Comparison of ENCODE assay signal across 8 cellular contexts in the genomic region with DNA sequence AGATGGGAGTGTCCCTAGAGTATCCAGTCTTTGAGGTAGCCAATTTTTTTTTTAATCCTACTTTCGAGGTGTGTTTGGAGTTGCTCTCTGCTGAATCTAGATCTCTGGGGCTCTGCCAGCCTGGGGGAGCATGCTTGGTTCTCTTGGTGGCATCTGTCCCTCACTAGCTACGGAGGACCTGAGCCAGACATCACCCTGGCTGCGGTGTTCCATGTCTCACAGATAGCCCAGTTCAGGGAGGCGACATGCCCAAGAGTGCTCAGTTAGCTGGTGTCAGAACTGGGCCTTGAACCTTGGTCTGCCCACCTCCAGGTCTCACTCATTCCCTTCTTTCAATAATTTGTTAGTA. TPM values are rescaled to one million over a fixed set of nuclear protein-coding genes. Genes with fewer than 3 reads are reported as not detected.
DNase-seq lines count a peak whose midpoint lies in the region; ATAC-seq, FAIRE-seq and TF ChIP-seq lines count a peak whose summit lies in the region.

No MANE protein-coding gene starts in this region.

- peak overlapping the region; percentile 86 for H3K4me2 ChIP-seq in mesendoderm (ENCODE audit: low read length)

- no peaks in the 10 kb centered on the region for H3K79me2 ChIP-seq in mesendoderm (ENCODE audit: control insufficient read depth, insufficient read depth, low read length)

- H3K4me3 Mint-ChIP-seq in activated naive CD4-positive, alpha-beta T cell treated with anti-CD3 and anti-CD28 coated beads, Interleukin-2, amount 10 ng/mL, durations not matched to agents 7 days and 5 days: peak overlapping the region; percentile 37

- no peak overlapping the region for H4K5ac ChIP-seq in mesendoderm (ENCODE audit: low read length)

- no peak for TF ChIP-seq CTCF in bronchial epithelial cell (IDR thresholded peaks at IDR 0.05; ENCODE audit: insufficient read depth, low read length, severe bottlenecking)
- no peak for TF ChIP-seq CTCF in uterus (IDR thresholded peaks at IDR 0.05)
- no peak for TF ChIP-seq CTCF in D721Med (IDR thresholded peaks at IDR 0.05; ENCODE audit: insufficient read depth, missing control alignments)

- H3K36me3 ChIP-seq in bronchial epithelial cell (ENCODE audit: control insufficient read depth, insufficient read depth, low read length) (no peaks in the 10 kb centered on the region), mesendoderm (ENCODE audit: control insufficient read depth, insufficient read depth, low read length) (no peaks in the 10 kb centered on the region), uterus (no peaks in the 10 kb centered on the region)

- H3K9me3 ChIP-seq in uterus: no peaks in the 10 kb centered on the region

- H2AK5ac ChIP-seq in mesendoderm (ENCODE audit: low read length): peak overlapping the region; percentile 80

- H3K27ac ChIP-seq in mesendoderm (ENCODE audit: low read depth, low read length): no peak overlapping the region
- H3K27ac ChIP-seq in uterus: peak overlapping the region; percentile 70 to 74

- H3K4ac ChIP-seq in mesendoderm (ENCODE audit: low read depth, low read length): peak overlapping the region; percentile 39

- no peak overlapping the region for H3K23ac ChIP-seq in mesendoderm (ENCODE audit: low read length)

- H3K36me3 Mint-ChIP-seq in activated naive CD4-positive, alpha-beta T cell treated with anti-CD3 and anti-CD28 coated beads, Interleukin-2, amount 10 ng/mL, durations not matched to agents 7 days and 5 days: no peaks in the 10 kb centered on the region

- no peak overlapping the region for H2BK120ac ChIP-seq in mesendoderm (ENCODE audit: low read depth, low read length)

- no peak for ATAC-seq in HG02973 (IDR thresholded peaks at IDR 0.05; ENCODE audit: unreplicated experiment)

- no peak overlapping the region for H2BK5ac ChIP-seq in mesendoderm (ENCODE audit: low read length)

- H3K9me3 Mint-ChIP-seq in activated naive CD4-positive, alpha-beta T cell treated with anti-CD3 and anti-CD28 coated beads, Interleukin-2, amount 10 ng/mL, durations not matched to agents 7 days and 5 days: no peaks in the 10 kb centered on the region

- WGBS in mesendoderm (ENCODE audit: extremely low coverage, insufficient coverage, low lambda C conversion rate): no CpG with 5 or more reads among the region's 4 CpGs

- CTCF ChIA-PET in activated naive CD4-positive, alpha-beta T cell treated with anti-CD3 and anti-CD28 coated beads, Interleukin-2, amount 10 ng/mL, durations not matched to agents 7 days and 5 days (lab: Charles Lee): no interaction called here

- H3K4me3 ChIP-seq in bronchial epithelial cell (ENCODE audit: low read depth, low read length): peak overlapping the region; percentile 49
- H3K4me3 ChIP-seq in mesendoderm (ENCODE audit: low read length): peak overlapping the region; percentile 41
- peak overlapping the region; percentile 51 to 56 for H3K4me3 ChIP-seq in uterus

- no peak for DNase-seq in activated naive CD4-positive, alpha-beta T cell treated with anti-CD3 and anti-CD28 coated beads, Interleukin-2, amount 10 ng/mL, durations not matched to agents 7 days and 5 days
- no peak for DNase-seq in activated naive CD4-positive, alpha-beta T cell treated with anti-CD3 and anti-CD28 coated beads, Interleukin-2, amount 50 U/mL, for 16 hours
- DNase-seq in bronchial epithelial cell (ENCODE audit: low read depth): no peak
- no peak for DNase-seq in mesendoderm
- no peak for DNase-seq in uterus
- DNase-seq in D721Med (ENCODE audit: insufficient read length, low spot score): no peak
- DNase-seq in retina: no peak

- peaks cover 25% of the 10 kb centered on the region for H3K4me1 Mint-ChIP-seq in activated naive CD4-positive, alpha-beta T cell treated with anti-CD3 and anti-CD28 coated beads, Interleukin-2, amount 10 ng/mL, durations not matched to agents 7 days and 5 days

- H4K8ac ChIP-seq in mesendoderm (ENCODE audit: low read depth, low read length): no peak overlapping the region

- no peak overlapping the region for H2BK15ac ChIP-seq in mesendoderm (replicated peaks; ENCODE audit: low read depth)

- H3K27me3 Mint-ChIP-seq in activated naive CD4-positive, alpha-beta T cell treated with anti-CD3 and anti-CD28 coated beads, Interleukin-2, amount 10 ng/mL, durations not matched to agents 7 days and 5 days: peaks cover 74% of the 10 kb centered on the region

- FAIRE-seq in bronchial epithelial cell (lab: Jason Lieb, UNC) (no peak), D721Med (lab: Jason Lieb, UNC) (no peak)

- H3K4me1 ChIP-seq in mesendoderm (ENCODE audit: control insufficient read depth, low read depth, low read length): peaks cover 14% of the 10 kb centered on the region
- no peaks in the 10 kb centered on the region for H3K4me1 ChIP-seq in uterus

- H3K56ac ChIP-seq in mesendoderm (ENCODE audit: low read length): peak overlapping the region; percentile 90

- peak overlapping the region; percentile 76 for H3K9ac ChIP-seq in mesendoderm (ENCODE audit: low read length)

- no peaks in the 10 kb centered on the region for H3K27me3 ChIP-seq in bronchial epithelial cell (ENCODE audit: control insufficient read depth, insufficient read depth, low read length)
- H3K27me3 ChIP-seq in mesendoderm (ENCODE audit: insufficient read depth, low read length, poor library complexity): no peaks in the 10 kb centered on the region
- H3K27me3 ChIP-seq in uterus: no peaks in the 10 kb centered on the region

- intact Hi-C loops in uterus (cut with DNase I; ENCODE audit: low total_unique reads): no loop called here

- no peak for TF ChIP-seq POLR2A in uterus (IDR thresholded peaks at IDR 0.05)

- H3K79me1 ChIP-seq in mesendoderm (ENCODE audit: low read length): no peaks in the 10 kb centered on the region

- no peak overlapping the region for H3K27ac Mint-ChIP-seq in activated naive CD4-positive, alpha-beta T cell treated with anti-CD3 and anti-CD28 coated beads, Interleukin-2, amount 10 ng/mL, durations not matched to agents 7 days and 5 days

- H3K18ac ChIP-seq in mesendoderm (ENCODE audit: low read length): peak overlapping the region; percentile 3

RNA-seq across cellular contexts. Expression of a gene that starts 0.5 kb away (rescaled TPM):
- 3.9 and 5.2 TPM in 2 replicates for total RNA-seq in bronchial epithelial cell
- polyA plus RNA-seq in mesendoderm (2013, experiment 1 of 2): 10.1 TPM
- 11.1 TPM for polyA plus RNA-seq in mesendoderm (2013, experiment 2 of 2)
- total RNA-seq in uterus: 10 to 100 TPM in 1 of 4 donors, 1 to 10 TPM in 2, under 1 TPM in 1; 0.51 to 13.8 (median 8.5) TPM

RNA-seq across cellular contexts. Expression of a gene that starts 18.5 kb away (rescaled TPM):
- total RNA-seq in bronchial epithelial cell (6.6 and 6.7 TPM in 2 replicates), uterus (10 to 100 TPM; 15.9 to 60.6 (median 40.3) TPM)
- 147 TPM for polyA plus RNA-seq in mesendoderm (2013, experiment 1 of 2)
- 148 TPM for polyA plus RNA-seq in mesendoderm (2013, experiment 2 of 2)
